In the genomic region with DNA sequence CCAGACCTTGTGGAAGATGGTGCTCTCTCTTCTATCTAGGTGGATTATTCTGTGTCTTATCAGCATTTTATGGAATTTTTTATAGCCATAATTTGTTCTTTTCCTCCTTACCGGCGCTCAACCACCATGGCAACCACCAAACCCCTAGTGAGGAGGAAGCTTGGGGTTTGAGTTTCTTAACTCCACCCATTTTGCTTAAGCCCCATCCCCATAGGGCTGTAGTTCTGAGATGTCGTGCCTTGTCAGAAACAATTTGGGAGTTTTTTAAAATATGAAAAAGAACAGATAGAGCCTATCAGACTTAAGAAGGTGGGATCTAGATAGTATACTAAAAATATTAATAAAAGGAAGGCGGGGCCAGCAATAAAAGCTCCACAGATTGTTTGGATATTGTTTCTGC, we compare ENCODE assay signal across 6 cellular contexts. TPM values are rescaled to one million over a fixed set of nuclear protein-coding genes. Genes with fewer than 3 reads are reported as not detected.
DNase-seq lines count a peak whose midpoint lies in the region; ATAC-seq and TF ChIP-seq lines count a peak whose summit lies in the region.

No MANE protein-coding gene starts in this region.

- H3K36me3 ChIP-seq in Karpas-422 (ENCODE audit: insufficient read depth, low read length) (peaks cover 71% of the 10 kb centered on the region), brain microvascular endothelial cell (replicated peaks) (peaks cover 67% of the 10 kb centered on the region)

- peaks cover 67% of the 10 kb centered on the region for H3K79me2 ChIP-seq in Karpas-422 (ENCODE audit: low read length)

- peaks cover 67% of the 10 kb centered on the region for H4K20me1 ChIP-seq in Karpas-422 (ENCODE audit: insufficient read depth, low read depth, low read length)

- H3K9ac ChIP-seq in Karpas-422 (ENCODE audit: low read length) = peak overlapping the region; percentile 84

- peak overlapping the region; percentile 91 for H3K4me3 ChIP-seq in AG09309 (ENCODE audit: control insufficient read depth, low read depth, low read length)
- peak overlapping the region; percentile 89 for H3K4me3 ChIP-seq in Karpas-422 (ENCODE audit: low read length)
- H3K4me3 ChIP-seq in brain microvascular endothelial cell (ENCODE audit: low read depth, low read length) = peak overlapping the region; percentile 98

- H2AFZ ChIP-seq in Karpas-422 (ENCODE audit: low read length) = no peak overlapping the region

- peaks cover 68% of the 10 kb centered on the region for H3K36me3 Mint-ChIP-seq in nephron progenitor cell (ENCODE audit: low read depth)

- in situ Hi-C loops in brain microvascular endothelial cell (cut with HindIII; ENCODE audit: low pct_ligation_motif_present, low sequenced_read_pairs) = no loop called here

- H3K27ac ChIP-seq in Karpas-422 (ENCODE audit: low read length) (peak overlapping the region; percentile 90), brain microvascular endothelial cell (peak overlapping the region; percentile 8)

- no peaks in the 10 kb centered on the region for H3K9me2 ChIP-seq in Karpas-422 (replicated peaks; ENCODE audit: insufficient read depth, low read length)

- peak overlapping the region; percentile 100 for H3K27ac Mint-ChIP-seq in nephron progenitor cell

- H3K9me3 ChIP-seq in Karpas-422 (ENCODE audit: low read length) = no peaks in the 10 kb centered on the region

- no peak for ATAC-seq in HG03432 (IDR thresholded peaks at IDR 0.05; ENCODE audit: unreplicated experiment)
- no peak for ATAC-seq in HG02798 (IDR thresholded peaks at IDR 0.05; ENCODE audit: poor library complexity, unreplicated experiment)

- peaks cover 60% of the 10 kb centered on the region for H3K4me1 ChIP-seq in Karpas-422 (ENCODE audit: low read length)

- H3K27me3 ChIP-seq in Karpas-422 (ENCODE audit: low read length) (no peaks in the 10 kb centered on the region), brain microvascular endothelial cell (replicated peaks) (no peaks in the 10 kb centered on the region)

- H3K4me3 Mint-ChIP-seq in nephron progenitor cell = peak overlapping the region; percentile 98

- TF ChIP-seq CTCF in AG09309 (IDR thresholded peaks at IDR 0.05; ENCODE audit: control insufficient read depth, insufficient read depth, low read depth, low read length, missing control alignments) = no peak
- TF ChIP-seq CTCF in brain microvascular endothelial cell (IDR thresholded peaks at IDR 0.05; ENCODE audit: low read depth, low read length, missing control alignments) = no peak
- no peak for TF ChIP-seq CTCF in nephron progenitor cell (IDR thresholded peaks at IDR 0.05)

- H3K27me3 Mint-ChIP-seq in nephron progenitor cell (ENCODE audit: low read depth, poor library complexity) = peaks cover 10% of the 10 kb centered on the region

- DNase-seq in AG09309 (ENCODE audit: low read depth) (no peak), Karpas-422 (peak; percentile 75), brain microvascular endothelial cell (peak; percentile 45), nephron progenitor cell (no peak)

- no peaks in the 10 kb centered on the region for H3K9me3 Mint-ChIP-seq in nephron progenitor cell

- peaks cover 45% of the 10 kb centered on the region for H3K4me1 Mint-ChIP-seq in nephron progenitor cell

- H3K4me2 ChIP-seq in Karpas-422 (ENCODE audit: low read depth, low read length, poor library complexity, severe bottlenecking) = peak overlapping the region; percentile 82

RNA-seq across cellular contexts. Expression of gene BRD2, which starts 5.5 kb away (rescaled TPM):
- 201 and 221 TPM in 2 replicates for total RNA-seq in Karpas-422 (2014; rRNA removed; shearing (Covaris generic); ENCODE audit: low replicate concordance)

RNA-seq across cellular contexts. Expression of gene HLA-DMA, which starts 21.0 kb away (rescaled TPM):
- 325 and 451 TPM in 2 replicates for total RNA-seq in Karpas-422 (2014; rRNA removed; shearing (Covaris generic); ENCODE audit: low replicate concordance)

RNA-seq across cellular contexts. Expression of gene HLA-DMB, which starts 33.1 kb away (rescaled TPM):
- 116 and 142 TPM in 2 replicates for total RNA-seq in Karpas-422 (2014; rRNA removed; shearing (Covaris generic); ENCODE audit: low replicate concordance)

RNA-seq across cellular contexts. Expression of gene HLA-DOA, which starts 35.5 kb away (rescaled TPM):
- 70.0 and 103 TPM in 2 replicates for total RNA-seq in Karpas-422 (2014; rRNA removed; shearing (Covaris generic); ENCODE audit: low replicate concordance)

Comparison
In these comparisons a context has a peak if more than half of its experiments do, and no peak if none do; other contexts are left out.
1. DNase-seq: peak in Karpas-422 (single experiment) and brain microvascular endothelial cell (single experiment); none in AG09309 (single experiment) and nephron progenitor cell (single experiment).
2. Peak in every context shown above with its lines, with median percentiles within 50 percentile points of each other: H3K4me3 ChIP-seq.